12 cellular contexts compared by ENCODE assay signal in the genomic region with DNA sequence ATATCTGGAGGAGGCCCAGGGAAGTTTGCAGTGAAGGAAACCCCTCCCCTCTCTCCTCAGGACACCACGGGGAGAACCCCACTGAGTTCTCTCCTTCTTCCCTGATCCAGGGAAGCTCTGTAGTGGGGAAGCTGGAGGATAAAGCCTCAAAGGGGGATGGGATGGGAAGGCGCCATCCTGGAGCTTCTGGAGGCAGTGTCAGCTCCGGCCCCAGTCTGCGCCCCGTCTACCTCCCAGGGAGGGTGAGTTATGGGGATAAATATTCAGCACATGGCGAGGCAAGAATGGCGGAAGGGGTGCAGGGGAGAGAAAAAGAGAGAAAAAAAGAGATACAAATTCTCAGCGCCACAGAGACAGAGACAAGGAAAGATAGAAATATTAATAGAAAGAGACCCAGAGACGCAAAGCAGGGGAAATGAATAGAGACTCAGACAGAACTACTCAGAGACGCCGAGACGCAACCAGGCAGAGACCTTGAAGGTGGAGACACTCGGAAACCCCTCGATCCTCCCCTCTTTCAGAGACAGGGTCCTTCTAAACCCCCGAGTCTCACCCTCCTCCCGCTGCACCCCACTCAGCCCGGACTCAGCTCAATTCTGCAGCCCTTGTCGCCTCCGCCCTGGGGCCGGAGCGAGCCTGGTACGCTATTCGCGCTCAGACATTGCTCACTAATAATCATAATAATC. TPM values are rescaled to one million over a fixed set of nuclear protein-coding genes. Genes with fewer than 3 reads are reported as not detected.
DNase-seq lines count a peak whose midpoint lies in the region; FAIRE-seq and TF ChIP-seq lines count a peak whose summit lies in the region.
"Had no signal": no experiment of that assay in that cellular context is flagged by ENCODE, and none has a peak within 500 bp of the region (broad histone marks: within the 10 kb centered on the region; RNA-seq: fewer than 3 reads in every experiment).

No MANE protein-coding gene starts in this region.

- H3K9me3 ChIP-seq in HAP-1, result no peaks in the 10 kb centered on the region
- H3K9me3 ChIP-seq in neural cell (ENCODE audit: low read length), result no peaks in the 10 kb centered on the region
- no peaks in the 10 kb centered on the region for H3K9me3 ChIP-seq in effector memory CD4-positive, alpha-beta T cell (ENCODE audit: control insufficient read depth, low read length)
- H3K9me3 ChIP-seq: right atrium auricular region had no signal

- TF ChIP-seq EP300 in neural cell (conservative IDR thresholded peaks at IDR 0.05; ENCODE audit: poor library complexity, severe bottlenecking), result no peak

- no peak for TF ChIP-seq RAD21 in neural cell (conservative IDR thresholded peaks at IDR 0.05)

- POLR2A ChIA-PET in AG04449 (lab: Yijun Ruan, JAX), result no interaction called here

- H3K4me2 ChIP-seq in neural cell (ENCODE audit: low read length), result no peak overlapping the region

- TF ChIP-seq CTCF in AG04449 (IDR thresholded peaks at IDR 0.05; ENCODE audit: insufficient read depth, low read length, missing control alignments) (no peak), neural cell (IDR thresholded peaks at IDR 0.05; ENCODE audit: poor library complexity, severe bottlenecking) (no peak)

- no peaks in the 10 kb centered on the region for H3K36me3 ChIP-seq in HAP-1 (replicated peaks)
- H3K36me3 ChIP-seq in neural cell (ENCODE audit: insufficient read depth, low read length), result no peaks in the 10 kb centered on the region
- no peaks in the 10 kb centered on the region for H3K36me3 ChIP-seq in effector memory CD4-positive, alpha-beta T cell (ENCODE audit: control insufficient read depth, insufficient read depth, low read length)
- H3K36me3 ChIP-seq: right atrium auricular region had no signal

- no peak for TF ChIP-seq POLR2A in GM12891 (IDR thresholded peaks at IDR 0.05; ENCODE audit: low read depth, low read length)

- H3K9ac ChIP-seq in neural cell (ENCODE audit: low read length), result peak overlapping the region; percentile 5

- in situ Hi-C loops in HAP-1 (cut with MboI; ENCODE audit: low sequenced_read_pairs), result no loop called here

- H3K27me3 ChIP-seq in HAP-1 (ENCODE audit: low read depth), result no peaks in the 10 kb centered on the region
- peaks cover 22% of the 10 kb centered on the region for H3K27me3 ChIP-seq in neural cell (ENCODE audit: insufficient read depth, low read depth, low read length)
- peaks cover 16% of the 10 kb centered on the region for H3K27me3 ChIP-seq in effector memory CD4-positive, alpha-beta T cell (replicated peaks; ENCODE audit: control insufficient read depth, insufficient read depth, low read length, poor library complexity, severe bottlenecking)

- CTCF ChIA-PET in AG04449 (lab: Yijun Ruan, JAX), result interaction anchor here (0.6 kb wide), 1 partner anchor 328 kb away, joined by 3 read pairs; no protein-coding TSS in a partner anchor

- peak overlapping the region; percentile 4 for H3K27ac ChIP-seq in cingulate gyrus (ENCODE audit: low read depth, low read length)
- no peak overlapping the region for H3K27ac ChIP-seq in neural cell (ENCODE audit: low read length)
- no peak overlapping the region for H3K27ac ChIP-seq in effector memory CD4-positive, alpha-beta T cell (ENCODE audit: insufficient read depth, low read length, poor library complexity, severe bottlenecking)
- H3K27ac ChIP-seq: right atrium auricular region had no signal

- H3K4me1 ChIP-seq in HAP-1, result peaks cover 5% of the 10 kb centered on the region; the same call in 1 of the 2 replicates
- H3K4me1 ChIP-seq in effector memory CD4-positive, alpha-beta T cell (ENCODE audit: control insufficient read depth, insufficient read depth, low read length, poor library complexity, severe bottlenecking), result peaks cover 12% of the 10 kb centered on the region

- FAIRE-seq in GM12891 (lab: Jason Lieb, UNC), result no peak
- FAIRE-seq: K562 had no signal

- no peak overlapping the region for H2AFZ ChIP-seq in neural cell (ENCODE audit: low read depth, low read length)

- no peaks in the 10 kb centered on the region for H3K9me2 ChIP-seq in neural cell (ENCODE audit: insufficient read depth, low read length)

- H4K20me1 ChIP-seq in neural cell (ENCODE audit: insufficient read depth), result peaks cover 41% of the 10 kb centered on the region

- H3K4me3 ChIP-seq in AG04449 (ENCODE audit: low read depth, low read length) (peak overlapping the region; percentile 58; the same call in 1 of the 2 replicates), HAP-1 (peak overlapping the region; percentile 20), neural cell (ENCODE audit: low read length) (peak overlapping the region; percentile 56)
- H3K4me3 ChIP-seq in effector memory CD4-positive, alpha-beta T cell (ENCODE audit: insufficient read depth, low read depth, low read length, poor library complexity, severe bottlenecking), result no peak overlapping the region

- no peaks in the 10 kb centered on the region for H3F3A ChIP-seq in neural cell (ENCODE audit: insufficient read depth, low read length, poor library complexity, severe bottlenecking)

- H3K79me2 ChIP-seq in neural cell (replicated peaks; ENCODE audit: insufficient read depth, low read length), result peaks cover 3% of the 10 kb centered on the region

- DNase-seq in AG04449 (ENCODE audit: low read depth, low spot score) (no peak), HAP-1 (ENCODE audit: low spot score in 2 of 2) (no peak), NCI-H345 treated with DMSO at 0.1 percent for 48 hours (lab: John Stamatoyannopoulos, UW; ENCODE audit: unreplicated experiment) (no peak), GM12891 (ENCODE audit: insufficient read length, low spot score) (no peak), hepatic stellate cell (ENCODE audit: low spot score) (no peak)
- DNase-seq in effector memory CD4-positive, alpha-beta T cell, result no peak
- DNase-seq: NCI-H2029, T-helper 17 cell had no signal

TF ChIP-seq in neural cell, 6 proteins besides CTCF, POLR2A, EP300 and RAD21 (continues in another document):
- TF ChIP-seq EZH2 (IDR thresholded peaks at IDR 0.05; ENCODE audit: borderline replicate concordance, insufficient read depth, low read length, poor library complexity, severe bottlenecking) (no peak), POLR2AphosphoS5 (IDR thresholded peaks at IDR 0.05) (no peak), MXI1 (conservative IDR thresholded peaks at IDR 0.05; ENCODE audit: poor library complexity, severe bottlenecking) (no peak), SMC3 (conservative IDR thresholded peaks at IDR 0.05; ENCODE audit: poor library complexity) (no peak), TAF1 (IDR thresholded peaks at IDR 0.05; ENCODE audit: low read depth) (no peak)

TF ChIP-seq in GM12891, 5 proteins besides CTCF, POLR2A, EP300 and RAD21:
- no peak for TF ChIP-seq TAF1 (IDR thresholded peaks at IDR 0.05; ENCODE audit: low read depth, low read length)
- no peak for TF ChIP-seq POU2F2 (IDR thresholded peaks at IDR 0.05; ENCODE audit: low read depth, low read length)
- TF ChIP-seq POLR2AphosphoS5 (IDR thresholded peaks at IDR 0.05; ENCODE audit: low read depth, low read length), result no peak
- no peak for TF ChIP-seq SPI1 (IDR thresholded peaks at IDR 0.05; ENCODE audit: low read depth, low read length)
- no peak for TF ChIP-seq PAX5 (IDR thresholded peaks at IDR 0.05; ENCODE audit: insufficient read depth, low read length, severe bottlenecking)
TF ChIP-seq in GM12891: peak in this region for 0.

RNA-seq across cellular contexts. Expression of gene OLFM2, which starts 23.6 kb away (rescaled TPM):
- polyA plus RNA-seq in neural cell, result 68.6 and 75.7 TPM in 2 replicates
- polyA minus RNA-seq in neural cell, result 116 and 124 TPM in 2 replicates
- 0.21 TPM for polyA plus RNA-seq in GM12891 (2012; ENCODE audit: low read depth, missing spikeins)
